ENCODE assay signal across 24 cellular contexts in the genomic region with DNA sequence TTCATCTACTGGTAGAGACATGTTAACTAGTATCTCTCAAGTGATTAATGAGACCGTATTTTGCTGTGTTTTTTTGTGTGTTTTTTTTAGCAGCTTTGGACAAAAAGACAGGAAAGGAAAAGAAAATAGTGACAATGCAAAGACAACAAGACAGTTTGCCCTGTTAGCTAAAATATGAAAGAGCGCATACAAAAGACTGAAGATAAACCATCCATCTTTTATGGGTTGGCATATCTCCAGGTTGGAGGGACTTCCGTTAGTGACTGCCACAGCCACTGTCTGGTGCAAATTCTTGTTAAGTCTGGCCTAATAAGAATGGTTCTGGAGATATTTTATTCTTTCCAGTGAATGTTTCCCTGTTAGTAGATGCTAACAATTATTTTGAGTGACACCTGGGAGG.
DNase-seq lines count a peak whose midpoint lies in the region; ATAC-seq and TF ChIP-seq lines count a peak whose summit lies in the region.
"Had no signal": no experiment of that assay in that cellular context is flagged by ENCODE, and none has a peak within 500 bp of the region (broad histone marks: within the 10 kb centered on the region; RNA-seq: fewer than 3 reads in every experiment).

No MANE protein-coding gene starts in this region.

- ATAC-seq in GM18502 (IDR thresholded peaks at IDR 0.05; ENCODE audit: poor library complexity, unreplicated experiment) (no peak), HG03520 (IDR thresholded peaks at IDR 0.05; ENCODE audit: unreplicated experiment) (no peak)
- ATAC-seq in activated CD8-positive, alpha-beta T cell treated with anti-CD3 and anti-CD28 coated beads, Interleukin-2, amount 10 ng/mL, durations not matched to agents 7 days and 5 days, result no peak

- CTCF ChIA-PET in activated CD8-positive, alpha-beta T cell treated with anti-CD3 and anti-CD28 coated beads, Interleukin-2, amount 10 ng/mL, durations not matched to agents 7 days and 5 days (lab: Charles Lee), result no interaction called here

- peak overlapping the region; percentile 52 to 91 (median 54) for H3K27ac Mint-ChIP-seq in nephron
- no peak overlapping the region for H3K27ac Mint-ChIP-seq in activated CD8-positive, alpha-beta T cell treated with anti-CD3 and anti-CD28 coated beads, Interleukin-2, amount 10 ng/mL, durations not matched to agents 7 days and 5 days
- H3K27ac Mint-ChIP-seq: CD14-positive monocyte; CD4-positive, alpha-beta memory T cell; CD4-positive, CD25-positive, alpha-beta regulatory T cell; CD8-positive, alpha-beta memory T cell had no signal

- H3K4me3 Mint-ChIP-seq in nephron, result no peak overlapping the region
- no peak overlapping the region for H3K4me3 Mint-ChIP-seq in activated CD8-positive, alpha-beta T cell treated with anti-CD3 and anti-CD28 coated beads, Interleukin-2, amount 10 ng/mL, durations not matched to agents 7 days and 5 days
- H3K4me3 Mint-ChIP-seq: CD14-positive monocyte; CD4-positive, alpha-beta memory T cell; CD4-positive, CD25-positive, alpha-beta regulatory T cell; CD8-positive, alpha-beta memory T cell had no signal

- H3K4me1 Mint-ChIP-seq in nephron, result peaks cover 8% of the 10 kb centered on the region
- H3K4me1 Mint-ChIP-seq in activated CD8-positive, alpha-beta T cell treated with anti-CD3 and anti-CD28 coated beads, Interleukin-2, amount 10 ng/mL, durations not matched to agents 7 days and 5 days (ENCODE audit: low read depth), result no peaks in the 10 kb centered on the region
- H3K4me1 Mint-ChIP-seq: CD14-positive monocyte; CD4-positive, alpha-beta memory T cell; CD4-positive, CD25-positive, alpha-beta regulatory T cell; CD8-positive, alpha-beta memory T cell had no signal

- no peaks in the 10 kb centered on the region for H3K27me3 Mint-ChIP-seq in nephron (ENCODE audit: low read depth)
- no peaks in the 10 kb centered on the region for H3K27me3 Mint-ChIP-seq in activated CD8-positive, alpha-beta T cell treated with anti-CD3 and anti-CD28 coated beads, Interleukin-2, amount 10 ng/mL, durations not matched to agents 7 days and 5 days (ENCODE audit: low read depth)
- H3K27me3 Mint-ChIP-seq: CD4-positive, alpha-beta memory T cell; CD4-positive, CD25-positive, alpha-beta regulatory T cell; CD8-positive, alpha-beta memory T cell had no signal

- TF ChIP-seq CTCF in LNCaP clone FGC (IDR thresholded peaks at IDR 0.05; ENCODE audit: control insufficient read depth, extremely low read depth, insufficient read depth) (no peak), nephron (IDR thresholded peaks at IDR 0.05; ENCODE audit: unreplicated experiment in 3 of 3) (no peak)

- DNase-seq in LNCaP clone FGC (ENCODE audit: low read depth) (peak; percentile 2), NCI-H69 (lab: John Stamatoyannopoulos, UW) (peak; percentile 25), left kidney (ENCODE audit: low read depth, low spot score) (peak; percentile 12)
- no peak for DNase-seq in activated CD8-positive, alpha-beta T cell treated with anti-CD3 and anti-CD28 coated beads, Interleukin-2, amount 10 ng/mL, durations not matched to agents 7 days and 5 days
- DNase-seq: 8988T; ACHN; BE2C; C1 segment of cervical spinal cord; CD4-positive, alpha-beta memory T cell; CD4-positive, CD25-positive, alpha-beta regulatory T cell; CD8-positive, alpha-beta memory T cell; COR-L47; DMS 273 treated with DMSO at 0.1 percent for 48 hours; DMS153; DMS53; DMS79; DND-41; EL; GDM1 had no signal

- no peaks in the 10 kb centered on the region for H3K9me3 Mint-ChIP-seq in nephron
- no peaks in the 10 kb centered on the region for H3K9me3 Mint-ChIP-seq in activated CD8-positive, alpha-beta T cell treated with anti-CD3 and anti-CD28 coated beads, Interleukin-2, amount 10 ng/mL, durations not matched to agents 7 days and 5 days (ENCODE audit: insufficient read depth)
- H3K9me3 Mint-ChIP-seq: CD4-positive, alpha-beta memory T cell; CD8-positive, alpha-beta memory T cell had no signal

- no peak overlapping the region for H3K4me3 ChIP-seq in LNCaP clone FGC (ENCODE audit: low read depth, low read length)
- H3K4me3 ChIP-seq: BLaER1 had no signal

- H3K36me3 Mint-ChIP-seq in nephron (ENCODE audit: low read depth), result no peaks in the 10 kb centered on the region
- no peaks in the 10 kb centered on the region for H3K36me3 Mint-ChIP-seq in activated CD8-positive, alpha-beta T cell treated with anti-CD3 and anti-CD28 coated beads, Interleukin-2, amount 10 ng/mL, durations not matched to agents 7 days and 5 days (ENCODE audit: low read depth)
- H3K36me3 Mint-ChIP-seq: CD14-positive monocyte; CD4-positive, CD25-positive, alpha-beta regulatory T cell had no signal

- POLR2A ChIA-PET in activated CD8-positive, alpha-beta T cell treated with anti-CD3 and anti-CD28 coated beads, Interleukin-2, amount 10 ng/mL, durations not matched to agents 7 days and 5 days (lab: Charles Lee), result no interaction called here
